ENCODE assay signal across 8 cellular contexts in the genomic region with DNA sequence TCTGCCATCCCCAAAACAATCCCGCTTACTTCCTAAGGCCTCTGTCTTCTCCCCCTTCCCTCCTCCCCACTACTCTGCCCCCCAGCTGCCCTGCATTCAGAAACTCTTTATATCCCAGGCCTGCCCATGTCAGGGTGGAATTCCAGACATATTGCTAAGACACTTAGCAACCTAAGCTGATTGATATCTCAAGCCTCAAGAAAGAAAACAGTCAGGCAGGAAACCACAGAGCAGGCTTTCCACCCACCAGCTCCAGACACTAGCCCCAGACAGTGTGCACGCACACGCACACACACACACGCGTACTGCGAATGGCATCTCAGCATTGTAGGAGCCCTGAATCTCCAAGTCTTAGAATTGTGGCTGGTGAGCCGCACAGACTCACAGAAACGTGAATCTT. TPM values are rescaled to one million over a fixed set of nuclear protein-coding genes. Genes with fewer than 3 reads are reported as not detected.
DNase-seq lines count a peak whose midpoint lies in the region; ATAC-seq and TF ChIP-seq lines count a peak whose summit lies in the region.

No MANE protein-coding gene starts in this region.

- peak; percentile 100 for DNase-seq in EH (ENCODE audit: low read depth)
- DNase-seq in MV-4-11 (lab: John Stamatoyannopoulos, UW), result peak; percentile 81
- no peak for DNase-seq in chondrocyte (ENCODE audit: low spot score)
- DNase-seq in GM19238 (ENCODE audit: insufficient read length, low spot score), result no peak

- peaks cover 36% of the 10 kb centered on the region for H3K4me1 ChIP-seq in parathyroid adenoma

- peak overlapping the region; percentile 50 for H3K4me2 ChIP-seq in parathyroid adenoma (ENCODE audit: low read length)

- peaks cover 2% of the 10 kb centered on the region for H3K36me3 Mint-ChIP-seq in chondrocyte (ENCODE audit: low read depth)

- no peaks in the 10 kb centered on the region for H3K9me3 Mint-ChIP-seq in chondrocyte (ENCODE audit: low read depth)

- H3K79me2 ChIP-seq in parathyroid adenoma, result no peaks in the 10 kb centered on the region

- H3K4me3 Mint-ChIP-seq in chondrocyte (ENCODE audit: unreplicated experiment), result no peak overlapping the region

- H3K9me3 ChIP-seq in parathyroid adenoma (ENCODE audit: control insufficient read depth, low read length), result no peaks in the 10 kb centered on the region

- H3K27me3 ChIP-seq in parathyroid adenoma (ENCODE audit: control insufficient read depth, insufficient read depth, low read length), result no peaks in the 10 kb centered on the region

- no peak for TF ChIP-seq CTCF in chondrocyte (IDR thresholded peaks at IDR 0.05)
- TF ChIP-seq CTCF in parathyroid adenoma (IDR thresholded peaks at IDR 0.05), result no peak

- ATAC-seq in HG02623 (IDR thresholded peaks at IDR 0.05; ENCODE audit: unreplicated experiment) (no peak), GM21576 (IDR thresholded peaks at IDR 0.05; ENCODE audit: unreplicated experiment) (no peak), HG02973 (IDR thresholded peaks at IDR 0.05; ENCODE audit: unreplicated experiment) (no peak)

- no peak overlapping the region for H3K4me3 ChIP-seq in parathyroid adenoma (ENCODE audit: low read depth, low read length)

- H2AFZ ChIP-seq in parathyroid adenoma, result peak overlapping the region; percentile 85

- H3K27me3 Mint-ChIP-seq in chondrocyte (ENCODE audit: low read depth), result no peaks in the 10 kb centered on the region

- no peak overlapping the region for H3K9ac ChIP-seq in parathyroid adenoma

- peak overlapping the region; percentile 98 for H3K27ac Mint-ChIP-seq in chondrocyte (ENCODE audit: unreplicated experiment)

- H3K27ac ChIP-seq in parathyroid adenoma, result peak overlapping the region; percentile 24

- peaks cover 70% of the 10 kb centered on the region for H3K4me1 Mint-ChIP-seq in chondrocyte (ENCODE audit: low read depth)

- H3K36me3 ChIP-seq in parathyroid adenoma (ENCODE audit: control insufficient read depth, insufficient read depth, low read length), result no peaks in the 10 kb centered on the region

RNA-seq across cellular contexts. Expression of a gene that starts 8.9 kb away (rescaled TPM):
- total RNA-seq in chondrocyte, result 15.2 to 18.7 TPM (median 17.4 TPM) in 3 replicates

RNA-seq across cellular contexts. Expression of a gene that starts 21.0 kb away (rescaled TPM):
- total RNA-seq in chondrocyte, result 216 to 276 TPM (median 227 TPM) in 3 replicates

Comparison
In these comparisons a context has a peak if more than half of its experiments do, and no peak if none do; other contexts are left out.
1. DNase-seq: peak in EH (single experiment) and MV-4-11 (single experiment); none in chondrocyte (single experiment) and GM19238 (single experiment).